14 cellular contexts compared by ENCODE assay signal in genomic region chr7:44258865-44259546, GRCh38. TPM values are rescaled to one million over a fixed set of nuclear protein-coding genes. Genes with fewer than 3 reads are reported as not detected.
DNase-seq lines count a peak whose midpoint lies in the region; ATAC-seq, FAIRE-seq and TF ChIP-seq lines count a peak whose summit lies in the region.
"Had no signal": no experiment of that assay in that cellular context is flagged by ENCODE, and none has a peak within 500 bp of the region (broad histone marks: within the 10 kb centered on the region; RNA-seq: fewer than 3 reads in every experiment).

No MANE protein-coding gene starts in this region.

- TF ChIP-seq RAD21 in HepG2 (CRISPR knock-in tag; IDR thresholded peaks at IDR 0.05): no peak

- intact Hi-C loops in activated CD4-positive, alpha-beta memory T cell treated with anti-CD3 and anti-CD28 coated beads for 36 hours (cut with micrococcal nuclease): loop anchor here (1.0 to 5.0 kb wide), 5 partner anchors 18 to 232 kb away; partner anchors contain the start of genes NUDCD3 and POLM
- intact Hi-C loops in HepG2 (cut with micrococcal nuclease; ENCODE audit: unreplicated experiment): no loop called here

- peaks cover 4% of the 10 kb centered on the region for H3K9me3 Mint-ChIP-seq in activated CD4-positive, alpha-beta memory T cell treated with anti-CD3 and anti-CD28 coated beads, Interleukin-2, amount 10 ng/mL, durations not matched to agents 7 days and 5 days
- H3K9me3 Mint-ChIP-seq in activated CD4-positive, alpha-beta memory T cell treated with anti-CD3 and anti-CD28 coated beads for 36 hours: no peaks in the 10 kb centered on the region
- H3K9me3 Mint-ChIP-seq in brain: peaks cover 0 to 4% (median 0%) of the 10 kb centered on the region in 5 experiments
- H3K9me3 Mint-ChIP-seq: type B pancreatic cell had no signal

- H2AFZ ChIP-seq in HepG2 (ENCODE audit: low read length): no peak overlapping the region

- H3K27me3 Mint-ChIP-seq in activated CD4-positive, alpha-beta memory T cell treated with anti-CD3 and anti-CD28 coated beads, Interleukin-2, amount 10 ng/mL, durations not matched to agents 7 days and 5 days: no peaks in the 10 kb centered on the region
- no peaks in the 10 kb centered on the region for H3K27me3 Mint-ChIP-seq in activated CD4-positive, alpha-beta memory T cell treated with anti-CD3 and anti-CD28 coated beads for 36 hours
- no peaks in the 10 kb centered on the region for H3K27me3 Mint-ChIP-seq in brain
- H3K27me3 Mint-ChIP-seq: type B pancreatic cell had no signal

- H3K27ac Mint-ChIP-seq in activated CD4-positive, alpha-beta memory T cell treated with anti-CD3 and anti-CD28 coated beads, Interleukin-2, amount 10 ng/mL, durations not matched to agents 7 days and 5 days: peak overlapping the region; percentile 28
- no peak overlapping the region for H3K27ac Mint-ChIP-seq in activated CD4-positive, alpha-beta memory T cell treated with anti-CD3 and anti-CD28 coated beads for 36 hours
- peak overlapping the region; percentile 76 to 89 (median 88) for H3K27ac Mint-ChIP-seq in brain
- H3K27ac Mint-ChIP-seq: WTC11 had no signal

- H3K27ac ChIP-seq in HepG2 (ENCODE audit: extremely low read length, insufficient read depth, low read length) (no peak overlapping the region), thymus (ENCODE audit: low read depth) (peak overlapping the region; percentile 9)
- H3K27ac ChIP-seq: A549 had no signal

- no peaks in the 10 kb centered on the region for H3K36me3 ChIP-seq in HepG2 (replicated peaks in 1 of 2; ENCODE audit: control insufficient read depth in 1 of 2, insufficient read depth in 2 of 2, low read length in 2 of 2)
- H3K36me3 ChIP-seq in thymus (ENCODE audit: control insufficient read depth, insufficient read depth): no peaks in the 10 kb centered on the region

- H4K20me1 ChIP-seq in HepG2 (ENCODE audit: insufficient read depth, low read length): no peaks in the 10 kb centered on the region

- no peaks in the 10 kb centered on the region for H3K36me3 Mint-ChIP-seq in activated CD4-positive, alpha-beta memory T cell treated with anti-CD3 and anti-CD28 coated beads, Interleukin-2, amount 10 ng/mL, durations not matched to agents 7 days and 5 days (ENCODE audit: low read depth)
- no peaks in the 10 kb centered on the region for H3K36me3 Mint-ChIP-seq in activated CD4-positive, alpha-beta memory T cell treated with anti-CD3 and anti-CD28 coated beads for 36 hours
- H3K36me3 Mint-ChIP-seq in brain: no peaks in the 10 kb centered on the region
- H3K36me3 Mint-ChIP-seq: type B pancreatic cell, WTC11 had no signal

- POLR2A ChIA-PET in activated CD4-positive, alpha-beta memory T cell treated with anti-CD3 and anti-CD28 coated beads, Interleukin-2, amount 10 ng/mL, durations not matched to agents 7 days and 5 days (lab: Charles Lee): interaction anchor here (1.6 to 3.7 kb wide), 2 partner anchors 53 to 231 kb away, joined by 4 to 20 read pairs; partner anchors contain the start of gene NUDCD3
- POLR2A ChIA-PET in activated CD4-positive, alpha-beta memory T cell treated with anti-CD3 and anti-CD28 coated beads for 36 hours (lab: Charles Lee): interaction anchor here (1.7 to 2.1 kb wide), 2 partner anchors 10 to 232 kb away, joined by 5 to 10 read pairs; partner anchors contain the start of gene NUDCD3
- POLR2A ChIA-PET in HepG2 (lab: Yijun Ruan, JAX): no interaction called here

- H3K4me1 Mint-ChIP-seq in activated CD4-positive, alpha-beta memory T cell treated with anti-CD3 and anti-CD28 coated beads, Interleukin-2, amount 10 ng/mL, durations not matched to agents 7 days and 5 days: peaks cover 29% of the 10 kb centered on the region
- H3K4me1 Mint-ChIP-seq in activated CD4-positive, alpha-beta memory T cell treated with anti-CD3 and anti-CD28 coated beads for 36 hours (ENCODE audit: low read depth): peaks cover 38% of the 10 kb centered on the region
- H3K4me1 Mint-ChIP-seq in brain: peaks cover 50% of the 10 kb centered on the region

- DNase-seq in activated CD4-positive, alpha-beta memory T cell treated with anti-CD3 and anti-CD28 coated beads, Interleukin-2, amount 10 ng/mL, durations not matched to agents 7 days and 5 days: no peak
- DNase-seq in activated CD4-positive, alpha-beta memory T cell treated with anti-CD3 and anti-CD28 coated beads for 36 hours: no peak
- DNase-seq in HepG2 (ENCODE audit: low spot score): no peak
- DNase-seq in RKO (ENCODE audit: low spot score): no peak
- DNase-seq: GDM1, NCI-H1092 treated with DMSO at 0.1 percent for 48 hours had no signal

- WGBS in HepG2 (ENCODE audit: low lambda C conversion rate): 50% methylated on average over 1 of the region's 14 CpGs
- WGBS in thymus: 96% methylated on average over 14 of the region's 14 CpGs

- H3K9me3 ChIP-seq in HepG2 (ENCODE audit: low read length) (no peaks in the 10 kb centered on the region), thymus (ENCODE audit: control insufficient read depth) (no peaks in the 10 kb centered on the region)
- H3K9me3 ChIP-seq: A549, body of pancreas had no signal

- H3K4me2 ChIP-seq in HepG2 (ENCODE audit: low read depth, low read length): no peak overlapping the region
- H3K4me2 ChIP-seq: A549 had no signal

- H3K79me2 ChIP-seq in HepG2 (ENCODE audit: insufficient read depth, low read length): no peaks in the 10 kb centered on the region

- no peak overlapping the region for H3K4me3 Mint-ChIP-seq in activated CD4-positive, alpha-beta memory T cell treated with anti-CD3 and anti-CD28 coated beads, Interleukin-2, amount 10 ng/mL, durations not matched to agents 7 days and 5 days
- H3K4me3 Mint-ChIP-seq in activated CD4-positive, alpha-beta memory T cell treated with anti-CD3 and anti-CD28 coated beads for 36 hours: no peak overlapping the region
- H3K4me3 Mint-ChIP-seq in brain: no peak overlapping the region
- H3K4me3 Mint-ChIP-seq: WTC11 had no signal

- peaks cover 18% of the 10 kb centered on the region for H3K4me1 ChIP-seq in HepG2 (ENCODE audit: insufficient read depth, low read length)
- H3K4me1 ChIP-seq in thymus (ENCODE audit: control insufficient read depth, insufficient read depth, low read length): peaks cover 12% of the 10 kb centered on the region
- H3K4me1 ChIP-seq: A549 had no signal

- no peak overlapping the region for H3K9ac ChIP-seq in HepG2 (ENCODE audit: insufficient read depth, low read depth, low read length)

- CTCF ChIA-PET in activated CD4-positive, alpha-beta memory T cell treated with anti-CD3 and anti-CD28 coated beads, Interleukin-2, amount 10 ng/mL, durations not matched to agents 7 days and 5 days (lab: Charles Lee): interaction anchor here (0.9 to 1.9 kb wide), 4 partner anchors 18 to 306 kb away, joined by 3 to 13 read pairs (median 4); partner anchors contain the start of gene YKT6
- CTCF ChIA-PET in activated CD4-positive, alpha-beta memory T cell treated with anti-CD3 and anti-CD28 coated beads for 36 hours (lab: Charles Lee): interaction anchor here (0.7 to 4.2 kb wide), 6 partner anchors 14 to 307 kb away, joined by 3 to 26 read pairs (median 5); partner anchors contain the start of gene YKT6
- CTCF ChIA-PET in HepG2 (lab: Yijun Ruan, JAX; ENCODE audit: low intra/inter-chr PET ratio, low total read pairs): no interaction called here

- BruUV-seq in HepG2 (replicated peaks; lab: Mats Ljungman, UMichigan): no TSS peak

- in situ Hi-C loops in HepG2 (cut with HindIII; ENCODE audit: extremely low pct_ligation_motif_present, low pct_unique_long_range_greater_than_20kb): no loop called here

- H3K27me3 ChIP-seq in HepG2 (ENCODE audit: control insufficient read depth in 1 of 2, insufficient read depth in 2 of 2, low read length in 2 of 2): peaks cover 17 to 42% of the 10 kb centered on the region in 2 experiments; a peak in 4 of 5 replicates
- H3K27me3 ChIP-seq in thymus (ENCODE audit: control insufficient read depth, insufficient read depth): no peaks in the 10 kb centered on the region
- H3K27me3 ChIP-seq: body of pancreas had no signal

- FAIRE-seq in HepG2 (lab: Jason Lieb, UNC): no peak
- FAIRE-seq: A549 had no signal

- H3K4me3 ChIP-seq in HepG2 (replicated peaks in 1 of 3; ENCODE audit: insufficient read depth in 1 of 3, low read depth in 2 of 3, low read length in 3 of 3) (no peak overlapping the region), thymus (ENCODE audit: low read length) (no peak overlapping the region)
- H3K4me3 ChIP-seq: A549, body of pancreas had no signal

- TF ChIP-seq POLR2A in HepG2 (IDR thresholded peaks at IDR 0.05; ENCODE audit: insufficient read depth in 1 of 2, low read depth in 2 of 2, low read length in 2 of 2): no peak

- TF ChIP-seq CTCF in brain (conservative IDR thresholded peaks at IDR 0.05): no peak
- TF ChIP-seq CTCF in HepG2 (CRISPR knock-in tag; IDR thresholded peaks at IDR 0.05): no peak

- ATAC-seq in HepG2 (no peak), GM18858 (IDR thresholded peaks at IDR 0.05; ENCODE audit: unreplicated experiment) (no peak), HG03520 (IDR thresholded peaks at IDR 0.05; ENCODE audit: unreplicated experiment) (no peak)
- ATAC-seq: A549, WTC11 had no signal

- TF ChIP-seq EP300 in HepG2 (IDR thresholded peaks at IDR 0.05; ENCODE audit: low read depth in 2 of 2, low read length in 2 of 2) (no peak), HepG2 (CRISPR knock-in tag; IDR thresholded peaks at IDR 0.05; ENCODE audit: borderline replicate concordance) (no peak)

RNA-seq across cellular contexts. Expression of gene YKT6, which starts 58.2 kb away (rescaled TPM):
- 10 to 100 TPM; 59.1 to 60.9 TPM for total RNA-seq in activated CD4-positive, alpha-beta memory T cell treated with anti-CD3 and anti-CD28 coated beads, Interleukin-2, amount 10 ng/mL, durations not matched to agents 7 days and 5 days
- total RNA-seq in activated CD4-positive, alpha-beta memory T cell treated with anti-CD3 and anti-CD28 coated beads for 36 hours: 10 to 100 TPM; 57.0 to 60.4 TPM
- polyA plus RNA-seq in brain (ENCODE audit: insufficient read depth, low read depth, low replicate concordance) (86.3 TPM), HepG2 (2011; rRNA removed) (60.3 and 65.6 TPM in 2 replicates), thymus (38.9 TPM)
- 52.2 and 59.0 TPM in 2 replicates for total RNA-seq in HepG2 (2016; rRNA removed; fragmentation: Illumina TruSeq; extraction: Trizol)
- 32.5 and 39.5 TPM in 2 replicates for total RNA-seq in HepG2 (2016; cell fraction: cytosol; rRNA removed; fragmentation: Illumina TruSeq; extraction: Trizol; ENCODE audit: low read depth)
- total RNA-seq in HepG2 (2016; cell fraction: insoluble cytoplasmic fraction; rRNA removed; fragmentation: Illumina TruSeq; extraction: Trizol): 50.3 and 53.4 TPM in 2 replicates
- total RNA-seq in HepG2 (2016; cell fraction: membrane; rRNA removed; fragmentation: Illumina TruSeq; extraction: Trizol): 72.2 and 82.9 TPM in 2 replicates
- 29.8 and 32.8 TPM in 2 replicates for total RNA-seq in HepG2 (2016; cell fraction: nucleus; rRNA removed; fragmentation: Illumina TruSeq; extraction: Trizol)
- 59.3 and 64.4 TPM in 2 replicates for polyA plus RNA-seq in HepG2 (2011; cell fraction: cytosol; rRNA removed)
- polyA plus RNA-seq in HepG2 (2011; cell fraction: nucleus; rRNA removed): 71.8 and 75.7 TPM in 2 replicates
- polyA plus RNA-seq in HepG2 (2012): 36.1 and 46.4 TPM in 2 replicates
- 51.9 and 71.1 TPM in 2 replicates for polyA plus RNA-seq in HepG2 (2016; cell fraction: cytosol; fragmentation: Illumina TruSeq; extraction: Trizol; ENCODE audit: low read depth)
- 67.7 and 77.1 TPM in 2 replicates for polyA plus RNA-seq in HepG2 (2016; cell fraction: insoluble cytoplasmic fraction; fragmentation: Illumina TruSeq; extraction: Trizol; ENCODE audit: low read depth)
- 72.0 and 86.2 TPM in 2 replicates for polyA plus RNA-seq in HepG2 (2016; cell fraction: membrane; fragmentation: Illumina TruSeq; extraction: Trizol; ENCODE audit: low read depth)
- polyA plus RNA-seq in HepG2 (2016; cell fraction: nucleus; fragmentation: Illumina TruSeq; extraction: Trizol; ENCODE audit: insufficient read depth, low read depth): 65.4 and 71.2 TPM in 2 replicates
- polyA minus RNA-seq in HepG2 (2011; rRNA and poly(A)+ RNA removed; ENCODE audit: low replicate concordance): 55.8 and 105 TPM in 2 replicates
- polyA minus RNA-seq in HepG2 (2011; cell fraction: cytosol; rRNA and poly(A)+ RNA removed): 19.1 and 20.7 TPM in 2 replicates
- polyA minus RNA-seq in HepG2 (2011; cell fraction: nucleus; rRNA and poly(A)+ RNA removed): 38.1 and 44.4 TPM in 2 replicates
